30 cellular contexts compared by ENCODE assay signal in the genomic region with DNA sequence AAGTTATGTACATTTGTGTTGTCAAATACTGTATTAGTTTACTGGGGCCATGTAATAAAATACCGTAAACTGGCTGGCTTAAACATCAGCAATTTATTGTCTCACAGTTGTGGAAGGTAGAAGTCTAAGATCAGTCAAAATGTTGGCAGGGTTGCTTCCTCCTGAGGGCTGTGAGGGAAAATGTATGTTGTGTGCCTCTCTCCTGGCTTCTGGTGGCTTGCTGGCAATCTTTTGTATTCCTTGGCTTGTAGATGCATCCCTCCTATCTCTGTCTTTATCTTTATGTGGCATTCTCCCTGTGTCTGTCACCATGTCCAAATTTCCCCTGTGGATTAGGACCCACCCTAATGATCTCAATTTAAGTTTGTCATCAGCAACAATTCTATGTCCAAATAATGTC.
"Had no signal": no experiment of that assay in that cellular context is flagged by ENCODE, and none has a peak within 500 bp of the region (broad histone marks: within the 10 kb centered on the region; RNA-seq: fewer than 3 reads in every experiment).

No MANE protein-coding gene starts in this region.

- DNase-seq: activated CD4-positive, alpha-beta memory T cell treated with anti-CD3 and anti-CD28 coated beads, Interleukin-2, amount 10 ng/mL, durations not matched to agents 7 days and 5 days; activated CD4-positive, alpha-beta T cell treated with anti-CD3 and anti-CD28 coated beads for 1 hour; activated CD4-positive, alpha-beta T cell treated with anti-CD3 and anti-CD28 coated beads for 4 hours; activated CD4-positive, alpha-beta T cell treated with anti-CD3 and anti-CD28 coated beads, Interleukin-2, amount 10 ng/mL, durations not matched to agents 7 days and 5 days; activated CD4-positive, alpha-beta T cell treated with anti-CD3 and anti-CD28 coated beads, Interleukin-2, amount 50 U/mL, for 4 hours; activated CD8-positive, alpha-beta memory T cell treated with anti-CD3 and anti-CD28 coated beads, Interleukin-2, amount 50 U/mL, for 48 hours; activated effector memory CD4-positive, alpha-beta T cell treated with anti-CD3 and anti-CD28 coated beads, Interleukin-2, amount 50 U/mL, for 16 hours; activated naive CD4-positive, alpha-beta T cell treated with anti-CD3 and anti-CD28 coated beads for 36 hours; activated naive CD8-positive, alpha-beta T cell treated with anti-CD3 and anti-CD28 coated beads for 36 hours; activated naive CD8-positive, alpha-beta T cell treated with anti-CD3 and anti-CD28 coated beads, Interleukin-2, amount 50 U/mL, for 24 hours; activated T-cell treated with anti-CD3 and anti-CD28 coated beads for 4 hours; activated T-cell treated with anti-CD3 and anti-CD28 coated beads, Interleukin-2, amount 50 U/mL, for 24 hours; adrenal gland; amygdala; aorta; body of pancreas; caudate nucleus; cortex of kidney; dermis blood vessel endothelial cell; effector CD4-positive, alpha-beta T cell; effector memory CD8-positive, alpha-beta T cell; esophagus squamous epithelium; foreskin melanocyte; heart right ventricle; T-helper 2 cell had no signal

- H3K27ac ChIP-seq: adrenal gland, body of pancreas, esophagus squamous epithelium, gastroesophageal sphincter, heart right ventricle had no signal

- H3K4me1 Mint-ChIP-seq: activated CD4-positive, alpha-beta memory T cell treated with anti-CD3 and anti-CD28 coated beads, Interleukin-2, amount 10 ng/mL, durations not matched to agents 7 days and 5 days; activated CD4-positive, alpha-beta T cell treated with anti-CD3 and anti-CD28 coated beads, Interleukin-2, amount 10 ng/mL, durations not matched to agents 7 days and 5 days; activated naive CD4-positive, alpha-beta T cell treated with anti-CD3 and anti-CD28 coated beads, Interleukin-2, amount 50 U/mL, for 24 hours; activated naive CD8-positive, alpha-beta T cell treated with anti-CD3 and anti-CD28 coated beads for 36 hours; activated naive CD8-positive, alpha-beta T cell treated with anti-CD3 and anti-CD28 coated beads, Interleukin-2, amount 50 U/mL, for 24 hours; WTC11 had no signal

- H3K27me3 ChIP-seq: adrenal gland, body of pancreas, esophagus squamous epithelium, gastroesophageal sphincter, heart right ventricle had no signal

- ATAC-seq: activated naive CD8-positive, alpha-beta T cell treated with anti-CD3 and anti-CD28 coated beads, Interleukin-2, amount 50 U/mL, for 24 hours; body of pancreas; effector memory CD8-positive, alpha-beta T cell; gastroesophageal sphincter; heart right ventricle; WTC11 had no signal

- H3K27ac Mint-ChIP-seq: activated CD4-positive, alpha-beta memory T cell treated with anti-CD3 and anti-CD28 coated beads, Interleukin-2, amount 10 ng/mL, durations not matched to agents 7 days and 5 days; activated CD4-positive, alpha-beta T cell treated with anti-CD3 and anti-CD28 coated beads, Interleukin-2, amount 10 ng/mL, durations not matched to agents 7 days and 5 days; activated naive CD4-positive, alpha-beta T cell treated with anti-CD3 and anti-CD28 coated beads for 36 hours; activated naive CD4-positive, alpha-beta T cell treated with anti-CD3 and anti-CD28 coated beads, Interleukin-2, amount 50 U/mL, for 24 hours; activated naive CD8-positive, alpha-beta T cell treated with anti-CD3 and anti-CD28 coated beads for 36 hours; activated naive CD8-positive, alpha-beta T cell treated with anti-CD3 and anti-CD28 coated beads, Interleukin-2, amount 50 U/mL, for 24 hours; activated T-cell treated with anti-CD3 and anti-CD28 coated beads, Interleukin-2, amount 50 U/mL, for 24 hours; activated T-helper 1 cell treated with anti-CD3 and anti-CD28 coated beads, Interleukin-12 subunit alpha, Interleukin-12 subunit beta, Interleukin-2, Interleukin-4 antibody, amounts not matched to agents 30 ng/mL and 10 ng/mL and 1 ng/mL, durations not matched to agents 14 hours and 24 hours and 36 hours; activated T-helper 2 cell treated with anti-CD3 and anti-CD28 coated beads, Interferon-gamma antibody, Interleukin-2, Interleukin-4, amounts not matched to agents 10 μg/mL and 5 μg/mL and 100 μg/mL, durations not matched to agents 14 hours and 24 hours and 36 hours; effector memory CD8-positive, alpha-beta T cell; WTC11 had no signal

- H3K4me3 ChIP-seq: adrenal gland, body of pancreas, esophagus squamous epithelium, gastroesophageal sphincter, heart right ventricle had no signal

- H3K4me1 ChIP-seq: adrenal gland, body of pancreas, esophagus squamous epithelium, gastroesophageal sphincter had no signal

- H3K4me3 Mint-ChIP-seq: activated CD4-positive, alpha-beta memory T cell treated with anti-CD3 and anti-CD28 coated beads, Interleukin-2, amount 10 ng/mL, durations not matched to agents 7 days and 5 days; activated CD4-positive, alpha-beta T cell treated with anti-CD3 and anti-CD28 coated beads, Interleukin-2, amount 10 ng/mL, durations not matched to agents 7 days and 5 days; activated naive CD4-positive, alpha-beta T cell treated with anti-CD3 and anti-CD28 coated beads for 36 hours; activated naive CD4-positive, alpha-beta T cell treated with anti-CD3 and anti-CD28 coated beads, Interleukin-2, amount 50 U/mL, for 24 hours; activated naive CD8-positive, alpha-beta T cell treated with anti-CD3 and anti-CD28 coated beads for 36 hours; activated naive CD8-positive, alpha-beta T cell treated with anti-CD3 and anti-CD28 coated beads, Interleukin-2, amount 50 U/mL, for 24 hours; activated T-cell treated with anti-CD3 and anti-CD28 coated beads, Interleukin-2, amount 50 U/mL, for 24 hours; activated T-helper 1 cell treated with anti-CD3 and anti-CD28 coated beads, Interleukin-12 subunit alpha, Interleukin-12 subunit beta, Interleukin-2, Interleukin-4 antibody, amounts not matched to agents 30 ng/mL and 10 ng/mL and 1 ng/mL, durations not matched to agents 14 hours and 24 hours and 36 hours; effector memory CD8-positive, alpha-beta T cell; WTC11 had no signal

- H3K9me3 Mint-ChIP-seq: activated CD4-positive, alpha-beta memory T cell treated with anti-CD3 and anti-CD28 coated beads, Interleukin-2, amount 10 ng/mL, durations not matched to agents 7 days and 5 days; activated CD4-positive, alpha-beta T cell treated with anti-CD3 and anti-CD28 coated beads, Interleukin-2, amount 10 ng/mL, durations not matched to agents 7 days and 5 days; activated naive CD4-positive, alpha-beta T cell treated with anti-CD3 and anti-CD28 coated beads for 36 hours; activated naive CD4-positive, alpha-beta T cell treated with anti-CD3 and anti-CD28 coated beads, Interleukin-2, amount 50 U/mL, for 24 hours; activated naive CD8-positive, alpha-beta T cell treated with anti-CD3 and anti-CD28 coated beads for 36 hours; activated naive CD8-positive, alpha-beta T cell treated with anti-CD3 and anti-CD28 coated beads, Interleukin-2, amount 50 U/mL, for 24 hours; activated T-cell treated with anti-CD3 and anti-CD28 coated beads, Interleukin-2, amount 50 U/mL, for 24 hours; activated T-helper 1 cell treated with anti-CD3 and anti-CD28 coated beads, Interleukin-12 subunit alpha, Interleukin-12 subunit beta, Interleukin-2, Interleukin-4 antibody, amounts not matched to agents 30 ng/mL and 10 ng/mL and 1 ng/mL, durations not matched to agents 14 hours and 24 hours and 36 hours; activated T-helper 2 cell treated with anti-CD3 and anti-CD28 coated beads, Interferon-gamma antibody, Interleukin-2, Interleukin-4, amounts not matched to agents 10 μg/mL and 5 μg/mL and 100 μg/mL, durations not matched to agents 14 hours and 24 hours and 36 hours; effector memory CD8-positive, alpha-beta T cell; WTC11 had no signal
